ENCODE assay signal across 15 cellular contexts in the genomic region with DNA sequence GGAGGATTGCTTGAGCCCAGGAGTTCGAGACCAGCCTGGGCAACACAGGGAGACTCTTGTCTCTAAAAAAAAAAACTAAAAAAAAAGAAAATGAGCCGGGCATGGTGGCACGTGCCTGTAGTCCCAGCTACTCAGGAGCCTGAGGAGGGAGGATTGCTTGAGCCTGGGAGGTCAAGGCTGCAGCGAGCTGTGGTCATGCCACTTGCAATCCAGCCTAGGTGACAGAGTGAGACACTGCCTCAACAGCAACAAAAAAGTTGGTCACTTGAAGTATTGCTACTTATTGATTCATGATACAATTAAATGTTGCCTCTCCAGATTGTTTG. TPM values are rescaled to one million over a fixed set of nuclear protein-coding genes. Genes with fewer than 3 reads are reported as not detected.
DNase-seq lines count a peak whose midpoint lies in the region; ATAC-seq and TF ChIP-seq lines count a peak whose summit lies in the region.
"Had no signal": no experiment of that assay in that cellular context is flagged by ENCODE, and none has a peak within 500 bp of the region (broad histone marks: within the 10 kb centered on the region; RNA-seq: fewer than 3 reads in every experiment).

No MANE protein-coding gene starts in this region.

- H3K4me2 ChIP-seq in SK-N-SH (peak overlapping the region; percentile 57; the same call in 1 of the 2 replicates), hepatocyte (peak overlapping the region; percentile 63), smooth muscle cell (no peak overlapping the region)

- no peaks in the 10 kb centered on the region for H3K36me3 ChIP-seq in SK-N-SH (replicated peaks in 1 of 2; ENCODE audit: control insufficient read depth in 1 of 2, insufficient read depth in 2 of 2, low read length in 1 of 2)
- no peaks in the 10 kb centered on the region for H3K36me3 ChIP-seq in hepatocyte (replicated peaks; ENCODE audit: insufficient read depth, low read depth)
- no peaks in the 10 kb centered on the region for H3K36me3 ChIP-seq in smooth muscle cell (ENCODE audit: low read depth)
- no peaks in the 10 kb centered on the region for H3K36me3 ChIP-seq in spleen
- H3K36me3 ChIP-seq in stomach = no peaks in the 10 kb centered on the region
- H3K36me3 ChIP-seq: heart left ventricle, SJSA1 had no signal

- no peaks in the 10 kb centered on the region for H3K9me2 ChIP-seq in SK-N-SH
- H3K9me2 ChIP-seq in hepatocyte (replicated peaks; ENCODE audit: insufficient read depth) = no peaks in the 10 kb centered on the region

- no peaks in the 10 kb centered on the region for H3K27me3 ChIP-seq in SK-N-SH (ENCODE audit: insufficient read depth)
- no peaks in the 10 kb centered on the region for H3K27me3 ChIP-seq in hepatocyte
- no peaks in the 10 kb centered on the region for H3K27me3 ChIP-seq in smooth muscle cell (ENCODE audit: low read depth)
- H3K27me3 ChIP-seq in spleen (replicated peaks in 1 of 7) = peaks cover 0 to 5% (median 0%) of the 10 kb centered on the region in 7 donors
- H3K27me3 ChIP-seq in stomach = no peaks in the 10 kb centered on the region
- H3K27me3 ChIP-seq: heart left ventricle, SJSA1 had no signal

- H3F3A ChIP-seq in SK-N-SH (replicated peaks; ENCODE audit: insufficient read depth) (peaks cover 9% of the 10 kb centered on the region), smooth muscle cell (ENCODE audit: low read depth) (peaks cover 10% of the 10 kb centered on the region)

- H3K4me1 Mint-ChIP-seq in activated T-cell treated with anti-CD3 and anti-CD28 coated beads, Interleukin-2, amount 50 U/mL, for 72 hours (ENCODE audit: low read depth) = peaks cover 10% of the 10 kb centered on the region

- CTCF ChIA-PET in SK-N-SH (lab: Yijun Ruan, JAX) = interaction anchor here (1.5 kb wide), 1 partner anchor 59 kb away, joined by 3 read pairs; no protein-coding TSS in a partner anchor

- intact Hi-C loops in spleen (cut with DNase I; ENCODE audit: low total_unique reads) (no loop called here), stomach (cut with DNase I; ENCODE audit: low total_unique reads) (no loop called here)

- H3K4me3 ChIP-seq in SK-N-SH (ENCODE audit: low read depth in 2 of 2, low read length in 1 of 2) = peak overlapping the region; percentile 18 to 31; a peak in 3 of 4 replicates
- H3K4me3 ChIP-seq in hepatocyte = no peak overlapping the region
- H3K4me3 ChIP-seq in smooth muscle cell = peak overlapping the region; percentile 12
- H3K4me3 ChIP-seq in spleen = no peak overlapping the region
- no peak overlapping the region for H3K4me3 ChIP-seq in stomach
- H3K4me3 ChIP-seq: GM12878, heart left ventricle, lung, SJSA1 had no signal

- no peak overlapping the region for H2AFZ ChIP-seq in SK-N-SH (ENCODE audit: low read depth)
- no peak overlapping the region for H2AFZ ChIP-seq in hepatocyte
- no peak overlapping the region for H2AFZ ChIP-seq in smooth muscle cell (ENCODE audit: low read depth)

- H3K4me1 ChIP-seq in SK-N-SH (ENCODE audit: control insufficient read depth in 1 of 2, insufficient read depth in 2 of 2, low read depth in 1 of 2, low read length in 1 of 2) (no peaks in the 10 kb centered on the region), hepatocyte (ENCODE audit: insufficient read depth) (no peaks in the 10 kb centered on the region), smooth muscle cell (ENCODE audit: low read depth) (peaks cover 4% of the 10 kb centered on the region), spleen (peaks cover 0 to 4% (median 0%) of the 10 kb centered on the region in 6 donors), stomach (peaks cover 0 to 13% (median 3%) of the 10 kb centered on the region in 4 donors)
- H3K4me1 ChIP-seq: SJSA1 had no signal

- no peaks in the 10 kb centered on the region for H3K36me3 Mint-ChIP-seq in activated T-cell treated with anti-CD3 and anti-CD28 coated beads, Interleukin-2, amount 50 U/mL, for 72 hours (ENCODE audit: insufficient read depth in 2 of 2)

- no peaks in the 10 kb centered on the region for H3K9me3 Mint-ChIP-seq in activated T-cell treated with anti-CD3 and anti-CD28 coated beads, Interleukin-2, amount 50 U/mL, for 72 hours
- H3K9me3 Mint-ChIP-seq: activated T-cell treated with anti-CD3 and anti-CD28 coated beads, Interleukin-2, amount 50 U/mL, for 4 hours had no signal

- WGBS in SK-N-SH (ENCODE audit: low lambda C conversion rate) = 35% methylated on average over 4 of the region's 4 CpGs
- 53% methylated on average over 4 of the region's 4 CpGs for WGBS in hepatocyte (ENCODE audit: low lambda C conversion rate, missing lambda C conversion rate)
- 17% methylated on average over 4 of the region's 4 CpGs for WGBS in smooth muscle cell (ENCODE audit: low lambda C conversion rate)
- 43 to 55% (median 50%) methylated on average over 4 of the region's 4 CpGs for WGBS in spleen, 5 donors
- 58 to 76% (median 67%) methylated on average over 4 of the region's 4 CpGs for WGBS in stomach, 5 donors

- H3K79me2 ChIP-seq in SK-N-SH (ENCODE audit: insufficient read depth) (no peaks in the 10 kb centered on the region), hepatocyte (no peaks in the 10 kb centered on the region), smooth muscle cell (ENCODE audit: low read depth) (no peaks in the 10 kb centered on the region)

- H3K4me3 Mint-ChIP-seq in activated T-cell treated with anti-CD3 and anti-CD28 coated beads, Interleukin-2, amount 50 U/mL, for 72 hours = peak overlapping the region; percentile 59 to 66
- H3K4me3 Mint-ChIP-seq: activated T-cell treated with anti-CD3 and anti-CD28 coated beads, Interleukin-2, amount 50 U/mL, for 4 hours had no signal

- H3K9me3 ChIP-seq in SK-N-SH (no peaks in the 10 kb centered on the region), hepatocyte (ENCODE audit: low read depth) (no peaks in the 10 kb centered on the region), smooth muscle cell (replicated peaks; ENCODE audit: low read depth) (no peaks in the 10 kb centered on the region), spleen (no peaks in the 10 kb centered on the region), stomach (no peaks in the 10 kb centered on the region)
- H3K9me3 ChIP-seq: heart left ventricle had no signal

- no peak for ATAC-seq in activated T-cell treated with anti-CD3 and anti-CD28 coated beads, Interleukin-2, amount 50 U/mL, for 72 hours (replicated peaks in 1 of 2)

- TF ChIP-seq CTCF in SK-N-SH (IDR thresholded peaks at IDR 0.05) (no peak), hepatocyte (IDR thresholded peaks at IDR 0.05; ENCODE audit: poor library complexity) (no peak), smooth muscle cell (IDR thresholded peaks at IDR 0.05; ENCODE audit: borderline replicate concordance, insufficient read depth, poor library complexity, severe bottlenecking) (no peak), spleen (IDR thresholded peaks at IDR 0.05 in 8 of 11, conservative IDR thresholded peaks at IDR 0.05 in 3 of 11) (no peak), stomach (IDR thresholded peaks at IDR 0.05) (no peak)

- H3K27ac ChIP-seq in SK-N-SH (ENCODE audit: low read depth in 2 of 2, low read length in 1 of 2) (no peak overlapping the region; a peak in 1 of 4 replicates), hepatocyte (peak overlapping the region; percentile 13), smooth muscle cell (ENCODE audit: low read depth) (peak overlapping the region; percentile 72), spleen (no peak overlapping the region), stomach (no peak overlapping the region)
- H3K27ac ChIP-seq: heart left ventricle, SJSA1 had no signal

- no peak overlapping the region for H3K27ac Mint-ChIP-seq in activated T-cell treated with anti-CD3 and anti-CD28 coated beads, Interleukin-2, amount 50 U/mL, for 72 hours

- DNase-seq in activated T-cell treated with anti-CD3 and anti-CD28 coated beads, Interleukin-2, amount 50 U/mL, for 72 hours = no peak
- no peak for DNase-seq in activated T-cell treated with anti-CD3 and anti-CD28 coated beads, Interleukin-2, amount 50 U/mL, for 48 hours
- no peak for DNase-seq in SK-N-SH
- no peak for DNase-seq in hepatocyte (ENCODE audit: low spot score)
- DNase-seq in smooth muscle cell (lab: John Stamatoyannopoulos, UW; ENCODE audit: unreplicated experiment) = no peak
- DNase-seq in spleen = no peak
- no peak for DNase-seq in C1 segment of cervical spinal cord (lab: John Stamatoyannopoulos, UW)
- no peak for DNase-seq in stomach
- DNase-seq: DMS79 treated with DMSO at 0.1 percent for 48 hours, NCI-H1436 treated with DMSO at 0.1 percent for 48 hours had no signal

- no peak for TF ChIP-seq EP300 in SK-N-SH (IDR thresholded peaks at IDR 0.05; ENCODE audit: borderline replicate concordance in 1 of 2, low read depth in 1 of 2, low read length in 1 of 2)
- TF ChIP-seq EP300 in stomach (IDR thresholded peaks at IDR 0.05) = no peak

- no peak for TF ChIP-seq RAD21 in SK-N-SH (IDR thresholded peaks at IDR 0.05; ENCODE audit: low read length)

- POLR2A ChIA-PET in SK-N-SH (lab: Yijun Ruan, JAX) = no interaction called here

- H3K9ac ChIP-seq in SK-N-SH = no peak overlapping the region
- H3K9ac ChIP-seq in smooth muscle cell (ENCODE audit: low read depth) = no peak overlapping the region

- peaks cover 15% of the 10 kb centered on the region for H3K27me3 Mint-ChIP-seq in activated T-cell treated with anti-CD3 and anti-CD28 coated beads, Interleukin-2, amount 50 U/mL, for 72 hours (ENCODE audit: low read depth)

- no peak for TF ChIP-seq POLR2A in spleen (IDR thresholded peaks at IDR 0.05)
- TF ChIP-seq POLR2A in stomach (IDR thresholded peaks at IDR 0.05) = no peak

- H4K20me1 ChIP-seq in SK-N-SH (ENCODE audit: insufficient read depth) = no peaks in the 10 kb centered on the region
- no peaks in the 10 kb centered on the region for H4K20me1 ChIP-seq in hepatocyte (ENCODE audit: insufficient read depth, poor library complexity, severe bottlenecking)
- no peaks in the 10 kb centered on the region for H4K20me1 ChIP-seq in smooth muscle cell (ENCODE audit: low read depth)

TF ChIP-seq in SK-N-SH, 30 proteins besides CTCF, POLR2A, EP300 and RAD21 (continues in another document):
- TF ChIP-seq MEF2A (IDR thresholded peaks at IDR 0.05; ENCODE audit: borderline replicate concordance, low read depth) (no peak), TCF12 (IDR thresholded peaks at IDR 0.05) (no peak), MXI1 (IDR thresholded peaks at IDR 0.05; ENCODE audit: low read depth, low read length) (peak; percentile 81), RXRA (IDR thresholded peaks at IDR 0.05; ENCODE audit: borderline replicate concordance, low read depth) (no peak), NRF1 (IDR thresholded peaks at IDR 0.05; ENCODE audit: low read depth, low read length) (no peak), FOSL2 (IDR thresholded peaks at IDR 0.05; ENCODE audit: borderline replicate concordance, low read depth) (no peak)

RNA-seq across cellular contexts. Expression of gene CXADR, which starts 57.9 kb away (rescaled TPM):
- total RNA-seq in activated T-cell treated with anti-CD3 and anti-CD28 coated beads, Interleukin-2, amount 50 U/mL, for 72 hours = under 1 TPM; 0.23 to 0.48 TPM
- polyA plus RNA-seq in SK-N-SH (2012; rRNA removed) (1.1 and 2.0 TPM in 2 replicates), hepatocyte (66.3 and 75.0 TPM in 2 replicates), smooth muscle cell (19.5 and 26.2 TPM in 2 replicates), spleen (under 1 TPM; 0.11 to 0.29 (median 0.29) TPM), stomach (10 to 100 TPM; 10.9 to 14.4 (median 13.6) TPM)
- polyA plus RNA-seq in SK-N-SH (2012; cell fraction: cytosol; rRNA removed) = 1.8 and 2.0 TPM in 2 replicates
- 0.36 and 0.87 TPM in 2 replicates for polyA plus RNA-seq in SK-N-SH (2012; cell fraction: nucleus; rRNA removed)
- total RNA-seq in hepatocyte (88.9 and 93.4 TPM in 2 replicates), smooth muscle cell (42.0 and 55.2 TPM in 2 replicates), spleen (10 to 100 TPM in 1 of 7 donors, 1 to 10 TPM in 6; 1.5 to 10.7 (median 4.8) TPM), stomach (100 to 1,000 TPM in 1 of 5 donors, 10 to 100 TPM in 3, 1 to 10 TPM in 1; 2.3 to 174 (median 41.6) TPM)

Comparison
In these comparisons a context has a peak if more than half of its experiments do, and no peak if none do; other contexts are left out.
1. H3K27ac ChIP-seq: peak in hepatocyte (single experiment) and smooth muscle cell (single experiment); none in SK-N-SH (0 of 2), spleen (0 of 8) and stomach (0 of 5).
2. H3K4me3 ChIP-seq: peak in SK-N-SH (2 of 2) and smooth muscle cell (single experiment); none in hepatocyte (single experiment), spleen (0 of 8) and stomach (0 of 4).